In genomic region chr18:45764000-45764686, GRCh38 we compare ENCODE assay signal across 15 cellular contexts. TPM values are rescaled to one million over a fixed set of nuclear protein-coding genes. Genes with fewer than 3 reads are reported as not detected.
DNase-seq lines count a peak whose midpoint lies in the region; ATAC-seq and TF ChIP-seq lines count a peak whose summit lies in the region.
"Had no signal": no experiment of that assay in that cellular context is flagged by ENCODE, and none has a peak within 500 bp of the region (broad histone marks: within the 10 kb centered on the region; RNA-seq: fewer than 3 reads in every experiment).

No MANE protein-coding gene starts in this region.

- peak overlapping the region; percentile 59 for H2AFZ ChIP-seq in PC-3 (ENCODE audit: low read length)
- peak overlapping the region; percentile 62 for H2AFZ ChIP-seq in fibroblast of lung (ENCODE audit: low read length)

- TSS peak; percentile 94 for BruUV-seq in PC-3 (replicated peaks; lab: Mats Ljungman, UMichigan)

- H3K36me3 ChIP-seq in PC-3 (ENCODE audit: low read depth, low read length), result no peaks in the 10 kb centered on the region
- no peaks in the 10 kb centered on the region for H3K36me3 ChIP-seq in fibroblast of lung (ENCODE audit: control insufficient read depth, insufficient read depth, low read length)
- no peaks in the 10 kb centered on the region for H3K36me3 ChIP-seq in subcutaneous abdominal adipose tissue (ENCODE audit: control insufficient read depth in 5 of 5, insufficient read depth in 5 of 5, low read length in 5 of 5)
- H3K36me3 ChIP-seq: esophagus squamous epithelium had no signal

- no peak for TF ChIP-seq CTCF in PC-3 (conservative IDR thresholded peaks at IDR 0.05; ENCODE audit: low read depth, low read length)
- TF ChIP-seq CTCF in fibroblast of lung (conservative IDR thresholded peaks at IDR 0.05 in 1 of 2, IDR thresholded peaks at IDR 0.05 in 1 of 2; ENCODE audit: low read depth in 1 of 2, low read length in 2 of 2), result no peak

- peak; percentile 48 for ATAC-seq in Right ventricle myocardium inferior
- ATAC-seq in left ventricle myocardium superior, result no peak
- ATAC-seq in PC-3, result peak; percentile 78
- ATAC-seq in GM21529 (IDR thresholded peaks at IDR 0.05; ENCODE audit: unreplicated experiment), result no peak
- no peak for ATAC-seq in GM18498 (IDR thresholded peaks at IDR 0.05; ENCODE audit: unreplicated experiment)

- H3K4me2 ChIP-seq in PC-3 (ENCODE audit: low read length), result peak overlapping the region; percentile 39; the same call in 1 of the 2 replicates
- no peak overlapping the region for H3K4me2 ChIP-seq in fibroblast of lung (ENCODE audit: extremely low read depth, insufficient read depth, low read length)

- intact Hi-C loops in Right ventricle myocardium inferior (cut with DNase I) (no loop called here), left ventricle myocardium superior (cut with micrococcal nuclease) (no loop called here), PC-3 (cut with micrococcal nuclease) (no loop called here)

- H3K27me3 ChIP-seq in PC-3 (ENCODE audit: low read length), result no peaks in the 10 kb centered on the region
- no peaks in the 10 kb centered on the region for H3K27me3 ChIP-seq in fibroblast of lung (ENCODE audit: control insufficient read depth, insufficient read depth, low read length)
- H3K27me3 ChIP-seq in subcutaneous abdominal adipose tissue (ENCODE audit: control insufficient read depth in 5 of 5, insufficient read depth in 4 of 5, low read length in 5 of 5), result peaks cover 0 to 6% (median 2%) of the 10 kb centered on the region in 5 donors

- no peak for DNase-seq in Right ventricle myocardium inferior (ENCODE audit: missing footprints)
- DNase-seq in left ventricle myocardium superior, result no peak
- DNase-seq in PC-3, result peak; percentile 63
- peak in 1 of 2 donors; percentile 28 for DNase-seq in fibroblast of lung (ENCODE audit: low read depth in 2 of 2)
- DNase-seq in midbrain (lab: John Stamatoyannopoulos, UW), result no peak
- DNase-seq: activated CD4-positive, alpha-beta T cell treated with anti-CD3 and anti-CD28 coated beads, Interleukin-2, amount 50 U/mL, for 4 hours; activated gamma-delta T cell; DMS 273 treated with DMSO at 0.1 percent for 48 hours; esophagus squamous epithelium; H7; NCI-H2171; stimulated activated CD8-positive, alpha-beta memory T cell treated with anti-CD3 and anti-CD28 coated beads, Interleukin-4, amount 100 ng/mL, for 48 hours had no signal

- H3K4me1 ChIP-seq in PC-3 (ENCODE audit: insufficient read depth, low read length), result peaks cover 15% of the 10 kb centered on the region
- H3K4me1 ChIP-seq in fibroblast of lung (ENCODE audit: control insufficient read depth, extremely low read depth, insufficient read depth, low read length), result peaks cover 3% of the 10 kb centered on the region
- peaks cover 0 to 26% (median 4%) of the 10 kb centered on the region in 5 donors for H3K4me1 ChIP-seq in subcutaneous abdominal adipose tissue (ENCODE audit: control insufficient read depth in 5 of 5, insufficient read depth in 5 of 5, low read length in 5 of 5)

- CTCF ChIA-PET in PC-3 (lab: Charles Lee), result no interaction called here

- H3K79me2 ChIP-seq in PC-3 (ENCODE audit: low read length) (no peaks in the 10 kb centered on the region), fibroblast of lung (ENCODE audit: control insufficient read depth, insufficient read depth, low read length) (no peaks in the 10 kb centered on the region)

- POLR2A ChIA-PET in PC-3 (lab: Charles Lee; ENCODE audit: unreplicated experiment), result interaction anchor here (0.6 kb wide), 2 partner anchors 70 to 76 kb away, joined by 3 read pairs; no protein-coding TSS in a partner anchor

- H3K9me2 ChIP-seq in PC-3 (replicated peaks; ENCODE audit: low read length), result no peaks in the 10 kb centered on the region

- H3K9ac ChIP-seq in PC-3 (ENCODE audit: low read length) (peak overlapping the region; percentile 53), fibroblast of lung (ENCODE audit: insufficient read depth, low read length) (no peak overlapping the region), subcutaneous abdominal adipose tissue (ENCODE audit: low read length in 5 of 5) (no peak overlapping the region)

- H3K9me3 ChIP-seq in PC-3 (ENCODE audit: low read length) (no peaks in the 10 kb centered on the region), fibroblast of lung (ENCODE audit: control insufficient read depth, insufficient read depth, low read depth, low read length) (no peaks in the 10 kb centered on the region), subcutaneous abdominal adipose tissue (ENCODE audit: control insufficient read depth in 5 of 5, low read length in 5 of 5) (no peaks in the 10 kb centered on the region)
- H3K9me3 ChIP-seq: esophagus squamous epithelium had no signal

- H4K20me1 ChIP-seq in PC-3 (ENCODE audit: low read length) (no peaks in the 10 kb centered on the region), fibroblast of lung (ENCODE audit: control insufficient read depth, extremely low read depth, insufficient read depth, low read length) (no peaks in the 10 kb centered on the region)

- H3K4me3 ChIP-seq in PC-3 (ENCODE audit: low read length) (no peak overlapping the region), fibroblast of lung (replicated peaks in 1 of 4; ENCODE audit: control extremely low read depth in 1 of 4, insufficient read depth in 1 of 4, low read depth in 3 of 4, low read length in 4 of 4) (no peak overlapping the region), subcutaneous abdominal adipose tissue (ENCODE audit: low read depth in 1 of 5, low read length in 5 of 5) (no peak overlapping the region)
- H3K4me3 ChIP-seq: esophagus squamous epithelium had no signal

- H3F3A ChIP-seq in PC-3 (ENCODE audit: low read length, unreplicated experiment), result no peaks in the 10 kb centered on the region

- H3K27ac ChIP-seq in PC-3 (ENCODE audit: low read length), result peak overlapping the region; percentile 87
- H3K27ac ChIP-seq in fibroblast of lung (ENCODE audit: insufficient read depth, low read length), result no peak overlapping the region
- peak overlapping the region; percentile 6 for H3K27ac ChIP-seq in subcutaneous abdominal adipose tissue (ENCODE audit: low read depth, low read length)
- H3K27ac ChIP-seq: esophagus squamous epithelium had no signal

RNA-seq across cellular contexts. Expression of gene SLC14A1, which starts 40.2 kb away (rescaled TPM):
- total RNA-seq in Right ventricle myocardium inferior (24.9 TPM), left ventricle myocardium superior (29.7 TPM), PC-3 (2014; rRNA removed) (2.3 and 6.9 TPM in 2 replicates), fibroblast of lung (2.3 and 31.0 TPM in 2 replicates)
- 8.0 and 56.5 TPM in 2 replicates for polyA plus RNA-seq in fibroblast of lung
- 4.2 and 39.4 TPM in 2 replicates for polyA plus RNA-seq in fibroblast of lung (2012)
- 27.4 and 100 TPM in 2 replicates for polyA minus RNA-seq in fibroblast of lung (ENCODE audit: low replicate concordance)
- total RNA-seq: H7 had no signal

Comparison
In these comparisons a context has a peak if more than half of its experiments do, and no peak if none do; other contexts are left out.
1. ATAC-seq: peak in Right ventricle myocardium inferior (single experiment) and PC-3 (single experiment); none in left ventricle myocardium superior (single experiment), GM21529 (single experiment) and GM18498 (single experiment).